ENCODE assay signal across 17 cellular contexts in genomic region chr7:140348161-140348849, GRCh38. TPM values are rescaled to one million over a fixed set of nuclear protein-coding genes. Genes with fewer than 3 reads are reported as not detected.
A peak's percentile ranks its signal among the peaks of the same experiment; 100 is the strongest.
DNase-seq lines count a peak whose midpoint lies in the region; ATAC-seq and TF ChIP-seq lines count a peak whose summit lies in the region.
"Had no signal": no experiment of that assay in that cellular context is flagged by ENCODE, and none has a peak within 500 bp of the region (broad histone marks: within the 10 kb centered on the region; RNA-seq: fewer than 3 reads in every experiment).

No MANE protein-coding gene starts in this region.

- no peak overlapping the region for H3K4me3 ChIP-seq in ACC112 (ENCODE audit: low read depth, low read length)
- H3K4me3 ChIP-seq in endodermal cell (ENCODE audit: low read length), result no peak overlapping the region
- no peak overlapping the region for H3K4me3 ChIP-seq in neural progenitor cell
- H3K4me3 ChIP-seq: coronary artery, left lung, thyroid gland had no signal

- ATAC-seq in HG03108 (IDR thresholded peaks at IDR 0.05; ENCODE audit: unreplicated experiment), result no peak
- ATAC-seq in GM21367 (IDR thresholded peaks at IDR 0.05; ENCODE audit: unreplicated experiment), result no peak
- ATAC-seq: activated CD8-positive, alpha-beta T cell treated with anti-CD3 and anti-CD28 coated beads, Interleukin-2, amount 10 ng/mL, durations not matched to agents 7 days and 5 days had no signal

- WGBS in endodermal cell (ENCODE audit: insufficient coverage in 1 of 2, insufficient read length in 1 of 2), 2 experiments, result 91 to 92% methylated on average over 7 to 13 of the region's 13 CpGs

- H3K9me3 ChIP-seq in endodermal cell (ENCODE audit: control insufficient read depth, low read length) (no peaks in the 10 kb centered on the region), neural progenitor cell (ENCODE audit: low read depth) (no peaks in the 10 kb centered on the region)
- H3K9me3 ChIP-seq: left lung, neutrophil, thyroid gland had no signal

- H3K36me3 Mint-ChIP-seq in HFFc6 (ENCODE audit: low read depth) (peaks cover 8% of the 10 kb centered on the region; the same call in 1 of the 2 replicates), endodermal cell (ENCODE audit: low read depth) (peaks cover 58% of the 10 kb centered on the region), neural progenitor cell (peaks cover 19% of the 10 kb centered on the region)

- H3K27ac ChIP-seq in ACC112 (ENCODE audit: low read depth, low read length), result peak overlapping the region; percentile 24; the same call in 1 of the 2 replicates
- peak overlapping the region; percentile 92 for H3K27ac ChIP-seq in endodermal cell (ENCODE audit: low read depth, low read length)
- H3K27ac ChIP-seq in neural progenitor cell, result no peak overlapping the region
- H3K27ac ChIP-seq: KMS-11, neutrophil, thyroid gland had no signal

- H3K27me3 ChIP-seq in ACC112 (ENCODE audit: insufficient read depth, low read length) (no peaks in the 10 kb centered on the region), endodermal cell (ENCODE audit: control insufficient read depth, insufficient read depth, low read length, poor library complexity, severe bottlenecking) (no peaks in the 10 kb centered on the region), neural progenitor cell (no peaks in the 10 kb centered on the region)
- H3K27me3 ChIP-seq: left lung, neutrophil, thyroid gland had no signal

- no peaks in the 10 kb centered on the region for H3K79me2 ChIP-seq in ACC112 (ENCODE audit: control insufficient read depth, insufficient read depth, low read length, unreplicated experiment)
- H3K79me2 ChIP-seq in neural progenitor cell (ENCODE audit: low read depth), result no peaks in the 10 kb centered on the region

- peaks cover 18% of the 10 kb centered on the region for H4K20me1 ChIP-seq in neural progenitor cell (ENCODE audit: low read depth)

- H3K4me3 Mint-ChIP-seq in HFFc6 (peak overlapping the region; percentile 4; the same call in 1 of the 2 replicates), endodermal cell (no peak overlapping the region), neural progenitor cell (no peak overlapping the region)
- H3K4me3 Mint-ChIP-seq: activated CD8-positive, alpha-beta T cell treated with anti-CD3 and anti-CD28 coated beads, Interleukin-2, amount 10 ng/mL, durations not matched to agents 7 days and 5 days had no signal

- TF ChIP-seq CTCF in HFFc6 (IDR thresholded peaks at IDR 0.05) (no peak), endodermal cell (conservative IDR thresholded peaks at IDR 0.05) (no peak), neural progenitor cell (IDR thresholded peaks at IDR 0.05) (no peak)

- H3K9ac ChIP-seq in endodermal cell (ENCODE audit: extremely low read depth, low read length, poor library complexity, severe bottlenecking) (no peak overlapping the region), neural progenitor cell (no peak overlapping the region)
- H3K9ac ChIP-seq: KMS-11 had no signal

- peaks cover 15% of the 10 kb centered on the region for H3F3A ChIP-seq in neural progenitor cell (ENCODE audit: low read depth)

- H3K4me1 ChIP-seq in ACC112 (ENCODE audit: control insufficient read depth, insufficient read depth, low read length, unreplicated experiment) (peaks cover 10% of the 10 kb centered on the region), endodermal cell (ENCODE audit: control insufficient read depth, insufficient read depth, low read length) (peaks cover 11% of the 10 kb centered on the region), neural progenitor cell (peaks cover 22% of the 10 kb centered on the region)
- H3K4me1 ChIP-seq: left lung, thyroid gland had no signal

- H3K27ac Mint-ChIP-seq in HFFc6 (peak overlapping the region; percentile 73), endodermal cell (no peak overlapping the region), neural progenitor cell (peak overlapping the region; percentile 91)
- H3K27ac Mint-ChIP-seq: activated CD8-positive, alpha-beta T cell treated with anti-CD3 and anti-CD28 coated beads, Interleukin-2, amount 10 ng/mL, durations not matched to agents 7 days and 5 days had no signal

- peak; percentile 9 for DNase-seq in HFFc6
- no peak for DNase-seq in endodermal cell
- no peak for DNase-seq in neural progenitor cell (ENCODE audit: low spot score)
- no peak for DNase-seq in DMS153 treated with DMSO at 0.1 percent for 48 hours (lab: John Stamatoyannopoulos, UW; ENCODE audit: unreplicated experiment)
- DNase-seq in GDM1 (lab: John Stamatoyannopoulos, UW), result no peak
- DNase-seq: activated CD8-positive, alpha-beta T cell treated with anti-CD3 and anti-CD28 coated beads, Interleukin-2, amount 10 ng/mL, durations not matched to agents 7 days and 5 days; activated naive CD4-positive, alpha-beta T cell treated with Interleukin-2 at 50 U/mL for 16 hours; left lung; NCI-H1436 treated with DMSO at 0.1 percent for 48 hours; stimulated activated CD4-positive, alpha-beta T cell treated with anti-CD3 and anti-CD28 coated beads, Interleukin-15, amount 100 ng/mL, for 24 hours; thyroid gland had no signal

- H3K4me1 Mint-ChIP-seq in HFFc6 (ENCODE audit: low read depth), result peaks cover 23% of the 10 kb centered on the region
- H3K4me1 Mint-ChIP-seq in endodermal cell, result peaks cover 15% of the 10 kb centered on the region
- peaks cover 18% of the 10 kb centered on the region for H3K4me1 Mint-ChIP-seq in neural progenitor cell

- H2AFZ ChIP-seq in ACC112 (ENCODE audit: low read length, unreplicated experiment) (peak overlapping the region; percentile 11), neural progenitor cell (replicated peaks) (no peak overlapping the region)

- H3K9me3 Mint-ChIP-seq in HFFc6 (no peaks in the 10 kb centered on the region), endodermal cell (no peaks in the 10 kb centered on the region), neural progenitor cell (no peaks in the 10 kb centered on the region)

- no peaks in the 10 kb centered on the region; the same call in 1 of the 2 replicates for H3K27me3 Mint-ChIP-seq in HFFc6 (ENCODE audit: insufficient read depth)
- no peaks in the 10 kb centered on the region for H3K27me3 Mint-ChIP-seq in endodermal cell (ENCODE audit: insufficient read depth)
- no peaks in the 10 kb centered on the region for H3K27me3 Mint-ChIP-seq in neural progenitor cell (ENCODE audit: insufficient read depth, low read depth)

- peak overlapping the region; percentile 25 for H3K4me2 ChIP-seq in neural progenitor cell
- H3K4me2 ChIP-seq: KMS-11 had no signal

- peaks cover 14% of the 10 kb centered on the region for H3K36me3 ChIP-seq in ACC112 (ENCODE audit: insufficient read depth, low read length)
- peaks cover 66% of the 10 kb centered on the region for H3K36me3 ChIP-seq in endodermal cell (ENCODE audit: control insufficient read depth, insufficient read depth, low read length)
- peaks cover 8% of the 10 kb centered on the region for H3K36me3 ChIP-seq in neural progenitor cell

RNA-seq across cellular contexts. Expression of gene SLC37A3, which starts 50.0 kb away (rescaled TPM):
- total RNA-seq in HFFc6 (2021; fragmentation: NEBNext Ultra II Directional; extraction: Animal tissue kit (Norgen Biotek cat#: 25700)), result 10 to 100 TPM; 26.3 to 32.8 (median 27.1) TPM
- 10 to 100 TPM; 55.4 to 60.5 TPM for total RNA-seq in endodermal cell
- 59.6 TPM for polyA plus RNA-seq in endodermal cell (2013, experiment 1 of 2)
- 57.5 TPM for polyA plus RNA-seq in endodermal cell (2013, experiment 2 of 2)
- 83.4 and 84.7 TPM in 2 replicates for total RNA-seq in neural progenitor cell (ENCODE audit: low replicate concordance)

RNA-seq across cellular contexts. Expression of gene RAB19, which starts 55.6 kb away (rescaled TPM):
- not detected for total RNA-seq in HFFc6 (2021; fragmentation: NEBNext Ultra II Directional; extraction: Animal tissue kit (Norgen Biotek cat#: 25700))
- 1 to 10 TPM; 5.1 to 5.7 TPM for total RNA-seq in endodermal cell
- not detected for polyA plus RNA-seq in endodermal cell (2013, experiment 1 of 2)
- polyA plus RNA-seq in endodermal cell (2013, experiment 2 of 2), result not detected
- 1.1 and 3.1 TPM in 2 replicates for total RNA-seq in neural progenitor cell (ENCODE audit: low replicate concordance)
